36 cellular contexts compared by ENCODE assay signal in the genomic region with DNA sequence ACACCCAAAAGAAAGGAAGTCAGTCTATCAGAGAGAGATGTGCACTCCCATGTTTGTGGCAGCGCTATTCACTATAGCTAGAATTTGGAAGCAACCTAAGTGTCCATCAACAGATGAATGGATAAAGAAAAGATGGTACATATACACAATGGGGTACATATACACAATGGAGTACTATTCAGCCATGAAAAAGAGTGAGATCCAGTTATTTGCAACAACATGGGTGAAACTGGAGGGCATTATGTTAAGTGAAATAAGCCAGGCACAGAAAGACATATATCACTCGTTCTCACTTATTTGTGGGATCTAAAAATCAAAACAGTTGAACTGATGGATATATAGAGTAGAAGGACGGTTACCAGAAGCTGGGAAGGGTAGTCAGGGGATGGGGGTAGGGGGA.
"Had no signal": no experiment of that assay in that cellular context is flagged by ENCODE, and none has a peak within 500 bp of the region (broad histone marks: within the 10 kb centered on the region; RNA-seq: fewer than 3 reads in every experiment).

No MANE protein-coding gene starts in this region.

- H3K9me3 ChIP-seq: MG63 had no signal

- DNase-seq: Karpas-422, Kasumi-1, MG63, MM.1S, MV-4-11, NCI-H1048, NCI-H1092, NCI-H1092 treated with DMSO at 0.1 percent for 48 hours, NCI-H1105, NCI-H1105 treated with DMSO at 0.1 percent for 48 hours, NCI-H1417, NCI-H1417 treated with DMSO at 0.1 percent for 48 hours, NCI-H1436, NCI-H1436 treated with DMSO at 0.1 percent for 48 hours, NCI-H146, NCI-H1694, NCI-H1694 treated with DMSO at 0.1 percent for 48 hours, NCI-H187, NCI-H187 treated with DMSO at 0.1 percent for 48 hours, NCI-H1930, NCI-H2029, NCI-H2029 treated with DMSO at 0.1 percent for 48 hours, NCI-H2081, NCI-H2081 treated with DMSO at 0.1 percent for 48 hours, NCI-H2107, NCI-H2171, NCI-H2171 treated with DMSO at 0.1 percent for 48 hours, NCI-H2227 treated with DMSO at 0.1 percent for 48 hours, NCI-H226, NCI-H345, NCI-H446, NCI-H446 treated with DMSO at 0.1 percent for 48 hours, NCI-H510A, NCI-H510A treated with DMSO at 0.1 percent for 48 hours, NCI-H524, NCI-H524 treated with DMSO at 0.1 percent for 48 hours had no signal

- H3K36me3 ChIP-seq: MG63 had no signal

- H3K4me3 ChIP-seq: MG63 had no signal
